ENCODE assay signal across 13 cellular contexts in genomic region chr12:9702239-9702638, GRCh38. TPM values are rescaled to one million over a fixed set of nuclear protein-coding genes. Genes with fewer than 3 reads are reported as not detected.
DNase-seq lines count a peak whose midpoint lies in the region; ATAC-seq and TF ChIP-seq lines count a peak whose summit lies in the region.
"Had no signal": no experiment of that assay in that cellular context is flagged by ENCODE, and none has a peak within 500 bp of the region (broad histone marks: within the 10 kb centered on the region; RNA-seq: fewer than 3 reads in every experiment).

No MANE protein-coding gene starts in this region.

- DNase-seq in SIG-M5 treated with dmso at 0.1 percent for 504 hours (lab: John Stamatoyannopoulos, UW; ENCODE audit: unreplicated experiment), result peak; percentile 9
- no peak for DNase-seq in SIG-M5 (lab: John Stamatoyannopoulos, UW)
- DNase-seq in activated B cell treated with CpG ODN at 0.5 μM for 24 hours, result no peak
- DNase-seq in activated naive CD8-positive, alpha-beta T cell treated with anti-CD3 and anti-CD28 coated beads, Interleukin-2, amount 10 ng/mL, durations not matched to agents 7 days and 5 days, result peak; percentile 69
- DNase-seq in stimulated activated naive CD4-positive, alpha-beta T cell treated with Interleukin-2 at 50 U/mL for 16 hours (lab: John Stamatoyannopoulos, UW), result peak; percentile 16
- DNase-seq in osteocyte (ENCODE audit: extremely low spot score, unreplicated experiment), result no peak
- DNase-seq: DMS79 treated with DMSO at 0.1 percent for 48 hours, NCI-H2227 treated with DMSO at 0.1 percent for 48 hours, Right ventricle myocardium superior had no signal

- intact Hi-C loops in activated B cell treated with CpG ODN at 0.5 μM for 24 hours (cut with micrococcal nuclease), result loop anchor here (5.0 kb wide), 1 partner anchor 370 kb away; no protein-coding TSS in a partner anchor

- ATAC-seq in activated B cell treated with CpG ODN at 0.5 μM for 24 hours (ENCODE audit: low read depth), result peak; percentile 41
- ATAC-seq in activated naive CD8-positive, alpha-beta T cell treated with anti-CD3 and anti-CD28 coated beads, Interleukin-2, amount 10 ng/mL, durations not matched to agents 7 days and 5 days (ENCODE audit: low read depth), result peak; percentile 75
- ATAC-seq in HG02571 (IDR thresholded peaks at IDR 0.05; ENCODE audit: unreplicated experiment), result no peak
- no peak for ATAC-seq in HG03159 (IDR thresholded peaks at IDR 0.05; ENCODE audit: unreplicated experiment)

- H3K9me3 Mint-ChIP-seq in activated B cell treated with CpG ODN at 0.5 μM for 24 hours (peaks cover 7% of the 10 kb centered on the region), osteocyte (ENCODE audit: unreplicated experiment) (peaks cover 21% of the 10 kb centered on the region)
- peaks cover 14% of the 10 kb centered on the region for H3K9me3 Mint-ChIP-seq in activated naive CD8-positive, alpha-beta T cell treated with anti-CD3 and anti-CD28 coated beads, Interleukin-2, amount 10 ng/mL, durations not matched to agents 7 days and 5 days

- no peaks in the 10 kb centered on the region for H3K27me3 Mint-ChIP-seq in activated B cell treated with CpG ODN at 0.5 μM for 24 hours
- H3K27me3 Mint-ChIP-seq in activated naive CD8-positive, alpha-beta T cell treated with anti-CD3 and anti-CD28 coated beads, Interleukin-2, amount 10 ng/mL, durations not matched to agents 7 days and 5 days, result no peaks in the 10 kb centered on the region
- H3K27me3 Mint-ChIP-seq in osteocyte (ENCODE audit: unreplicated experiment), result peaks cover 34% of the 10 kb centered on the region

- H3K36me3 Mint-ChIP-seq in activated B cell treated with CpG ODN at 0.5 μM for 24 hours (ENCODE audit: low read depth) (peaks cover 19% of the 10 kb centered on the region), osteocyte (ENCODE audit: unreplicated experiment) (peaks cover 5% of the 10 kb centered on the region)
- peaks cover 43% of the 10 kb centered on the region for H3K36me3 Mint-ChIP-seq in activated naive CD8-positive, alpha-beta T cell treated with anti-CD3 and anti-CD28 coated beads, Interleukin-2, amount 10 ng/mL, durations not matched to agents 7 days and 5 days

- H3K4me1 Mint-ChIP-seq in activated B cell treated with CpG ODN at 0.5 μM for 24 hours (peaks cover 85% of the 10 kb centered on the region), osteocyte (ENCODE audit: unreplicated experiment) (no peaks in the 10 kb centered on the region)
- H3K4me1 Mint-ChIP-seq in activated naive CD8-positive, alpha-beta T cell treated with anti-CD3 and anti-CD28 coated beads, Interleukin-2, amount 10 ng/mL, durations not matched to agents 7 days and 5 days, result peaks cover 69% of the 10 kb centered on the region
- H3K4me1 Mint-ChIP-seq: neural crest cell had no signal

- CTCF ChIA-PET in activated B cell treated with CpG ODN at 0.5 μM for 24 hours (lab: Charles Lee), result interaction anchor here (0.6 to 1.0 kb wide), 2 partner anchors 32 to 68 kb away, joined by 3 to 5 read pairs; no protein-coding TSS in a partner anchor

- peak overlapping the region; percentile 65 for H3K4me3 Mint-ChIP-seq in activated B cell treated with CpG ODN at 0.5 μM for 24 hours
- peak overlapping the region; percentile 77 for H3K4me3 Mint-ChIP-seq in activated naive CD8-positive, alpha-beta T cell treated with anti-CD3 and anti-CD28 coated beads, Interleukin-2, amount 10 ng/mL, durations not matched to agents 7 days and 5 days
- no peak overlapping the region for H3K4me3 Mint-ChIP-seq in osteocyte (ENCODE audit: unreplicated experiment)
- H3K4me3 Mint-ChIP-seq: neural crest cell had no signal

- POLR2A ChIA-PET in activated B cell treated with CpG ODN at 0.5 μM for 24 hours (lab: Charles Lee), result interaction anchor here (0.7 to 5.7 kb wide), 18 partner anchors 10 to 68 kb away, joined by 3 to 37 read pairs (median 5); partner anchors contain the start of genes CD69, CLEC2D and CLECL1
- POLR2A ChIA-PET in activated naive CD8-positive, alpha-beta T cell treated with anti-CD3 and anti-CD28 coated beads, Interleukin-2, amount 10 ng/mL, durations not matched to agents 7 days and 5 days (lab: Charles Lee), result interaction anchor here (0.9 to 3.7 kb wide), 8 partner anchors 20 to 87 kb away, joined by 3 to 20 read pairs (median 3); no protein-coding TSS in a partner anchor

- no peak for TF ChIP-seq CTCF in activated B cell treated with CpG ODN at 0.5 μM for 24 hours (IDR thresholded peaks at IDR 0.05)
- no peak for TF ChIP-seq CTCF in osteocyte (IDR thresholded peaks at IDR 0.05)

- peak overlapping the region; percentile 85 for H3K27ac Mint-ChIP-seq in activated B cell treated with CpG ODN at 0.5 μM for 24 hours
- H3K27ac Mint-ChIP-seq in activated naive CD8-positive, alpha-beta T cell treated with anti-CD3 and anti-CD28 coated beads, Interleukin-2, amount 10 ng/mL, durations not matched to agents 7 days and 5 days, result peak overlapping the region; percentile 93
- no peak overlapping the region for H3K27ac Mint-ChIP-seq in osteocyte (ENCODE audit: unreplicated experiment)

RNA-seq across cellular contexts. Expression of gene CLECL1, which starts 30.7 kb away (rescaled TPM):
- total RNA-seq in activated B cell treated with CpG ODN at 0.5 μM for 24 hours (111 and 115 TPM in 2 replicates), osteocyte (not detected in 2 replicates)
- 1 to 10 TPM in 1 of 2 experiments, under 1 TPM in 1; 0.72 to 1.0 TPM for total RNA-seq in activated naive CD8-positive, alpha-beta T cell treated with anti-CD3 and anti-CD28 coated beads, Interleukin-2, amount 10 ng/mL, durations not matched to agents 7 days and 5 days
- total RNA-seq: neural crest cell, Right ventricle myocardium superior, skeletal muscle tissue had no signal

RNA-seq across cellular contexts. Expression of gene CLEC2D, which starts 32.7 kb away (rescaled TPM):
- total RNA-seq in activated B cell treated with CpG ODN at 0.5 μM for 24 hours (437 and 492 TPM in 2 replicates), osteocyte (7.4 and 10.0 TPM in 2 replicates)
- 100 to 1,000 TPM; 280 to 301 TPM for total RNA-seq in activated naive CD8-positive, alpha-beta T cell treated with anti-CD3 and anti-CD28 coated beads, Interleukin-2, amount 10 ng/mL, durations not matched to agents 7 days and 5 days

RNA-seq across cellular contexts. Expression of gene CD69, which starts 58.5 kb away (rescaled TPM):
- total RNA-seq in activated B cell treated with CpG ODN at 0.5 μM for 24 hours (23.7 and 26.7 TPM in 2 replicates), osteocyte (not detected in 2 replicates)
- 100 to 1,000 TPM; 111 to 116 TPM for total RNA-seq in activated naive CD8-positive, alpha-beta T cell treated with anti-CD3 and anti-CD28 coated beads, Interleukin-2, amount 10 ng/mL, durations not matched to agents 7 days and 5 days
- total RNA-seq: neural crest cell had no signal

Comparison
In these comparisons a context has a peak if more than half of its experiments do, and no peak if none do; other contexts are left out.
1. DNase-seq: peak in SIG-M5 treated with dmso at 0.1 percent for 504 hours (single experiment), activated naive CD8-positive, alpha-beta T cell treated with anti-CD3 and anti-CD28 coated beads, Interleukin-2, amount 10 ng/mL, durations not matched to agents 7 days and 5 days (single experiment) and stimulated activated naive CD4-positive, alpha-beta T cell treated with Interleukin-2 at 50 U/mL for 16 hours (single experiment); none in SIG-M5 (single experiment), activated B cell treated with CpG ODN at 0.5 μM for 24 hours (single experiment) and osteocyte (single experiment).
2. ATAC-seq: peak in activated B cell treated with CpG ODN at 0.5 μM for 24 hours (single experiment) and activated naive CD8-positive, alpha-beta T cell treated with anti-CD3 and anti-CD28 coated beads, Interleukin-2, amount 10 ng/mL, durations not matched to agents 7 days and 5 days (single experiment); none in HG02571 (single experiment) and HG03159 (single experiment).
3. RNA of gene CLECL1, which starts 30.7 kb away (total RNA-seq): 111 to 115 TPM in activated B cell treated with CpG ODN at 0.5 μM for 24 hours; 0.72 to 1.0 TPM in activated naive CD8-positive, alpha-beta T cell treated with anti-CD3 and anti-CD28 coated beads, Interleukin-2, amount 10 ng/mL, durations not matched to agents 7 days and 5 days and not detected in osteocyte; every median in the first group is over 10 times any median in the second.
4. RNA of gene CLEC2D, which starts 32.7 kb away (total RNA-seq): 437 to 492 TPM in activated B cell treated with CpG ODN at 0.5 μM for 24 hours and 280 to 301 TPM in activated naive CD8-positive, alpha-beta T cell treated with anti-CD3 and anti-CD28 coated beads, Interleukin-2, amount 10 ng/mL, durations not matched to agents 7 days and 5 days; 7.4 to 10.0 TPM in osteocyte; every median in the first group is over 10 times any median in the second.
5. RNA of gene CD69, which starts 58.5 kb away (total RNA-seq): 111 to 116 TPM in activated naive CD8-positive, alpha-beta T cell treated with anti-CD3 and anti-CD28 coated beads, Interleukin-2, amount 10 ng/mL, durations not matched to agents 7 days and 5 days and 23.7 to 26.7 TPM in activated B cell treated with CpG ODN at 0.5 μM for 24 hours; not detected in osteocyte; every median in the first group is over 10 times any median in the second.